In the genomic region with DNA sequence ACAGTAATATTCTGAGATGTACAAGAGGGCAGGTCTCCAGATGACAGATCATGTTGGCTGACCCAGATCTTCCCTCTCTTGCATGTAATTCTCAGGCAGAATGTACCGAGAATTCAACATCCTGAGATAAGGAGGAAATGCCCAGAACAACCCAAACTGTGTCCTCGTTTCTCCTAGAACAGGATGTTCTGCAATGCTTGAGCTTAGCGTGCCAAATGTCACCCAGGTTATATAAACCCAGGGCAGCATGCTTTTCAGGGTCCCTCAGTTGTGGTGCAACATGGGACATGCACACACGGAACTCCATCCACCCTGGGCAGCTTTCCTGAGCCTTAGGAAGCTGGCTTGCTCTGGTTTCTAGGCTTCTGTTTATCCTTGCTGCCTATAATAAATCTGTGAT, we compare ENCODE assay signal across 27 cellular contexts.
DNase-seq lines count a peak whose midpoint lies in the region; ATAC-seq and TF ChIP-seq lines count a peak whose summit lies in the region.
"Had no signal": no experiment of that assay in that cellular context is flagged by ENCODE, and none has a peak within 500 bp of the region (broad histone marks: within the 10 kb centered on the region; RNA-seq: fewer than 3 reads in every experiment).

No MANE protein-coding gene starts in this region.

- TF ChIP-seq POLR2A in adrenal gland (IDR thresholded peaks at IDR 0.05) (no peak), gastroesophageal sphincter (IDR thresholded peaks at IDR 0.05) (no peak), suprapubic skin (IDR thresholded peaks at IDR 0.05) (no peak)

- H3K4me1 ChIP-seq in adrenal gland (replicated peaks in 1 of 2) (peaks cover 0 to 6% of the 10 kb centered on the region in 2 donors), gastroesophageal sphincter (peaks cover 0 to 11% (median 0%) of the 10 kb centered on the region in 3 donors), suprapubic skin (no peaks in the 10 kb centered on the region)

- TF ChIP-seq CTCF in adrenal gland (IDR thresholded peaks at IDR 0.05), result no peak
- no peak for TF ChIP-seq CTCF in gastroesophageal sphincter (IDR thresholded peaks at IDR 0.05)
- no peak for TF ChIP-seq CTCF in suprapubic skin (IDR thresholded peaks at IDR 0.05)

- H3K27me3 ChIP-seq in adrenal gland, result no peaks in the 10 kb centered on the region
- H3K27me3 ChIP-seq in gastroesophageal sphincter, result no peaks in the 10 kb centered on the region
- H3K27me3 ChIP-seq in suprapubic skin, result no peaks in the 10 kb centered on the region

- H3K9me3 ChIP-seq in adrenal gland (replicated peaks in 1 of 3) (no peaks in the 10 kb centered on the region), gastroesophageal sphincter (no peaks in the 10 kb centered on the region), suprapubic skin (no peaks in the 10 kb centered on the region)
- H3K9me3 ChIP-seq: SK-N-SH had no signal

- H3K27ac ChIP-seq in adrenal gland (peak overlapping the region in 2 of 5 donors; percentile 45 to 52), gastroesophageal sphincter (peak overlapping the region in 3 of 4 donors; percentile 39 to 40 (median 39)), suprapubic skin (peak overlapping the region; percentile 39)
- H3K27ac ChIP-seq: skin epidermis had no signal

- intact Hi-C loops in adrenal gland (cut with DNase I), result no loop called here

- no peak for TF ChIP-seq EP300 in gastroesophageal sphincter (IDR thresholded peaks at IDR 0.05)
- TF ChIP-seq EP300 in suprapubic skin (IDR thresholded peaks at IDR 0.05), result no peak

- DNase-seq in adrenal gland (peak; percentile 15 to 82 (median 56)), left lobe of liver (ENCODE audit: low spot score) (no peak), suprapubic skin (ENCODE audit: low spot score in 2 of 2) (no peak), NCI-H187 (lab: John Stamatoyannopoulos, UW) (no peak), NCI-H748 (lab: John Stamatoyannopoulos, UW; ENCODE audit: unreplicated experiment) (no peak), foreskin melanocyte (no peak)
- DNase-seq: activated CD4-positive, alpha-beta T cell treated with anti-CD3 and anti-CD28 coated beads, Interleukin-2, amount 50 U/mL, for 4 hours; activated CD4-positive, CD25-positive, alpha-beta regulatory T cell; activated CD8-positive, alpha-beta memory T cell treated with anti-CD3 and anti-CD28 coated beads, Interleukin-2, amount 10 ng/mL, durations not matched to agents 7 days and 5 days; activated gamma-delta T cell; activated naive CD8-positive, alpha-beta T cell treated with anti-CD3 and anti-CD28 coated beads for 36 hours; activated T-cell treated with anti-CD3 and anti-CD28 coated beads, Interleukin-2, amount 50 U/mL, for 4 hours; AML-193; CD4-positive, CD25-positive, alpha-beta regulatory T cell; DND-41; GF-D8; MM.1S; naive thymus-derived CD8-positive, alpha-beta T cell; NCI-H524 treated with DMSO at 0.1 percent for 48 hours; nucleus accumbens; OCI-M1; SK-N-SH; T-helper 17 cell had no signal

- 27 to 51% (median 39%) methylated on average over 4 of the region's 4 CpGs for WGBS in adrenal gland, 4 donors
- WGBS in gastroesophageal sphincter (ENCODE audit: low coverage in 1 of 2), 2 donors, result 38 to 43% methylated on average over 4 of the region's 4 CpGs
- WGBS in suprapubic skin, result 40% methylated on average over 4 of the region's 4 CpGs

- no peak overlapping the region for H3K4me3 ChIP-seq in adrenal gland
- no peak overlapping the region for H3K4me3 ChIP-seq in gastroesophageal sphincter
- H3K4me3 ChIP-seq in suprapubic skin, result no peak overlapping the region
- H3K4me3 ChIP-seq: skin epidermis had no signal

- H3K36me3 ChIP-seq in adrenal gland (replicated peaks in 1 of 2), result no peaks in the 10 kb centered on the region
- H3K36me3 ChIP-seq in gastroesophageal sphincter, result no peaks in the 10 kb centered on the region
- H3K36me3 ChIP-seq in suprapubic skin, result no peaks in the 10 kb centered on the region

- ATAC-seq in gastroesophageal sphincter (peak; percentile 75), left lobe of liver (peak; percentile 65), HG02763 (IDR thresholded peaks at IDR 0.05; ENCODE audit: unreplicated experiment) (no peak)
- ATAC-seq: activated CD8-positive, alpha-beta memory T cell treated with anti-CD3 and anti-CD28 coated beads, Interleukin-2, amount 10 ng/mL, durations not matched to agents 7 days and 5 days; activated T-cell treated with anti-CD3 and anti-CD28 coated beads, Interleukin-2, amount 50 U/mL, for 4 hours; naive thymus-derived CD8-positive, alpha-beta T cell; stimulated activated memory B cell treated with anti-CD40 and anti-IgM and Interleukin-4, amounts not matched to agents 10 μg/mL and 1 μg/mL and 100 μg/mL, for 72 hours; T-helper 17 cell had no signal

Comparison
In these comparisons a context has a peak if more than half of its experiments do, and no peak if none do; other contexts are left out.
1. DNase-seq: peak in adrenal gland (7 of 7); none in left lobe of liver (single experiment), suprapubic skin (0 of 2), NCI-H187 (0 of 2), NCI-H748 (single experiment) and foreskin melanocyte (single experiment).